14 cellular contexts compared by ENCODE assay signal in the genomic region with DNA sequence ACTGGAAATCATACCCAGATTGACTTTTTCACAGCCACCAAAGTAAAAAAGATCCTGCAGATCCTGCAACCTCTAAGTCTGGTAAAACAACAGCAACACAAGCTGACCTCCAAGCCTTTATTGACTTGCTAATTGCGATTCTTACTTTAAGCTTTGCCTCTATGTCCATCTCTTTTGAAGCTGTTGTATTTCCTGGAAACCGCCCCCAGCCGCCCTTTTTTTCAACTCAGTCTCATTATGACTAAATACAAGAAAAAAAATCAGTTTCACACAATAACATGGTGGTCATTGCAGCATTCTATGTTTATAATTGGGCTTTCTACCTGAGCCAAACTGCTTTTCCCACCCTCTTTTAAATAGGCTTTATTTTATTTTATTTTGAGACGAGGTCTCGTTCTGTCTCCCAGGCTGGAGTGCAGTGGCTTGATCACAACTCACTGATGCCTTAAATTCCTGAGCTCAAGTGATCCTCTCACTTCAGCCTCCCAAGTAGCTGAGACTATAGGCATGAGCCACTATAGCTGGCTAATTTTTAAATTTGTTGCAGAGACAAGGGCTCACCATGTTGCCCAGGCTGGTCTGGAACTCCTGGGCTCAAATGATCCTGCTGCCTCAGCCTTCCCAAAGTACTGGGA.
DNase-seq lines count a peak whose midpoint lies in the region; ATAC-seq and TF ChIP-seq lines count a peak whose summit lies in the region.
"Had no signal": no experiment of that assay in that cellular context is flagged by ENCODE, and none has a peak within 500 bp of the region (broad histone marks: within the 10 kb centered on the region; RNA-seq: fewer than 3 reads in every experiment).

No MANE protein-coding gene starts in this region.

- CTCF ChIA-PET in PC-3 (lab: Charles Lee): no interaction called here

- no peak overlapping the region for H3K4me3 Mint-ChIP-seq in activated naive CD8-positive, alpha-beta T cell treated with anti-CD3 and anti-CD28 coated beads for 36 hours
- H3K4me3 Mint-ChIP-seq: T-helper 1 cell treated with Interleukin-12 subunit alpha and Interleukin-12 subunit beta and Interleukin-4 antibody, amounts not matched to agents 30 μg/mL and 1 μg/mL, for 36 hours had no signal

- H2AFZ ChIP-seq in PC-3 (ENCODE audit: low read length): no peak overlapping the region
- H2AFZ ChIP-seq: GM23248 had no signal

- H3K9me3 Mint-ChIP-seq in activated naive CD8-positive, alpha-beta T cell treated with anti-CD3 and anti-CD28 coated beads for 36 hours: no peaks in the 10 kb centered on the region
- H3K9me3 Mint-ChIP-seq: T-helper 1 cell treated with Interleukin-12 subunit alpha and Interleukin-12 subunit beta and Interleukin-4 antibody, amounts not matched to agents 30 μg/mL and 1 μg/mL, for 36 hours had no signal

- POLR2A ChIA-PET in PC-3 (lab: Charles Lee; ENCODE audit: unreplicated experiment): no interaction called here

- no peaks in the 10 kb centered on the region for H3K79me2 ChIP-seq in PC-3 (ENCODE audit: low read length)

- BruUV-seq in PC-3 (replicated peaks; lab: Mats Ljungman, UMichigan): no TSS peak

- no peaks in the 10 kb centered on the region for H3F3A ChIP-seq in PC-3 (ENCODE audit: low read length, unreplicated experiment)

- no peak overlapping the region for H3K27ac Mint-ChIP-seq in activated naive CD8-positive, alpha-beta T cell treated with anti-CD3 and anti-CD28 coated beads for 36 hours
- H3K27ac Mint-ChIP-seq: T-helper 1 cell treated with Interleukin-12 subunit alpha and Interleukin-12 subunit beta and Interleukin-4 antibody, amounts not matched to agents 30 μg/mL and 1 μg/mL, for 36 hours had no signal

- DNase-seq in GM20000 (ENCODE audit: low spot score) (peak; percentile 29), HUDEP-2 (lab: John Stamatoyannopoulos, UW; ENCODE audit: unreplicated experiment in 76 of 76) (no peak), PC-3 (no peak), medulla oblongata (ENCODE audit: extremely low spot score) (no peak)
- peak; percentile 9 for DNase-seq in activated naive CD8-positive, alpha-beta T cell treated with anti-CD3 and anti-CD28 coated beads for 36 hours
- DNase-seq in stimulated activated CD4-positive, alpha-beta T cell treated with anti-CD3 and anti-CD28 coated beads, Interleukin-2, amount 100 ng/mL, for 24 hours: no peak
- DNase-seq: GM23248; heart left ventricle; mammary epithelial cell; NCI-H1694; stimulated activated CD4-positive, alpha-beta T cell treated with anti-CD3 and anti-CD28 coated beads, Interleukin-2, amount 100 ng/mL, for 48 hours had no signal

- H3K36me3 ChIP-seq in PC-3 (ENCODE audit: low read depth, low read length): no peaks in the 10 kb centered on the region
- H3K36me3 ChIP-seq: heart left ventricle had no signal

- TF ChIP-seq CTCF in GM20000 (IDR thresholded peaks at IDR 0.05; ENCODE audit: extremely low read depth, missing control alignments): no peak
- TF ChIP-seq CTCF in PC-3 (conservative IDR thresholded peaks at IDR 0.05; ENCODE audit: low read depth, low read length): no peak

- H3K4me1 Mint-ChIP-seq in activated naive CD8-positive, alpha-beta T cell treated with anti-CD3 and anti-CD28 coated beads for 36 hours: peaks cover 19% of the 10 kb centered on the region

- no peaks in the 10 kb centered on the region for H3K9me2 ChIP-seq in PC-3 (replicated peaks; ENCODE audit: low read length)

- peak; percentile 73 for ATAC-seq in GM18498 (IDR thresholded peaks at IDR 0.05; ENCODE audit: unreplicated experiment)
- ATAC-seq in HG02981 (IDR thresholded peaks at IDR 0.05; ENCODE audit: unreplicated experiment): peak; percentile 74
- no peak for ATAC-seq in PC-3
- ATAC-seq: heart left ventricle had no signal

- H3K27me3 ChIP-seq in PC-3 (ENCODE audit: low read length): no peaks in the 10 kb centered on the region
- H3K27me3 ChIP-seq: heart left ventricle had no signal

- H4K20me1 ChIP-seq in PC-3 (ENCODE audit: low read length): no peaks in the 10 kb centered on the region

- intact Hi-C loops in PC-3 (cut with micrococcal nuclease): no loop called here

- no peaks in the 10 kb centered on the region for H3K4me1 ChIP-seq in PC-3 (ENCODE audit: insufficient read depth, low read length)

- no peak overlapping the region for H3K4me3 ChIP-seq in PC-3 (ENCODE audit: low read length)
- H3K4me3 ChIP-seq: GM23248, heart left ventricle had no signal

- no peak overlapping the region for H3K9ac ChIP-seq in PC-3 (ENCODE audit: low read length)
- H3K9ac ChIP-seq: GM23248 had no signal

- no peaks in the 10 kb centered on the region for H3K9me3 ChIP-seq in PC-3 (ENCODE audit: low read length)
- H3K9me3 ChIP-seq: heart left ventricle had no signal

- H3K27ac ChIP-seq in PC-3 (ENCODE audit: low read length): no peak overlapping the region
- H3K27ac ChIP-seq: GM23248, heart left ventricle had no signal

- no peaks in the 10 kb centered on the region for H3K36me3 Mint-ChIP-seq in activated naive CD8-positive, alpha-beta T cell treated with anti-CD3 and anti-CD28 coated beads for 36 hours

- H3K27me3 Mint-ChIP-seq in activated naive CD8-positive, alpha-beta T cell treated with anti-CD3 and anti-CD28 coated beads for 36 hours: peaks cover 7% of the 10 kb centered on the region

- no peak overlapping the region for H3K4me2 ChIP-seq in PC-3 (ENCODE audit: low read length)

Comparison
In these comparisons a context has a peak if more than half of its experiments do, and no peak if none do; other contexts are left out.
1. DNase-seq: peak in GM20000 (single experiment) and activated naive CD8-positive, alpha-beta T cell treated with anti-CD3 and anti-CD28 coated beads for 36 hours (single experiment); none in HUDEP-2 (0 of 76), PC-3 (single experiment), medulla oblongata (single experiment) and stimulated activated CD4-positive, alpha-beta T cell treated with anti-CD3 and anti-CD28 coated beads, Interleukin-2, amount 100 ng/mL, for 24 hours (0 of 2).